22 cellular contexts compared by ENCODE assay signal in genomic region chr19:49856574-49857021, GRCh38. TPM values are rescaled to one million over a fixed set of nuclear protein-coding genes. Genes with fewer than 3 reads are reported as not detected.
DNase-seq lines count a peak whose midpoint lies in the region; ATAC-seq and TF ChIP-seq lines count a peak whose summit lies in the region.
"Had no signal": no experiment of that assay in that cellular context is flagged by ENCODE, and none has a peak within 500 bp of the region (broad histone marks: within the 10 kb centered on the region; RNA-seq: fewer than 3 reads in every experiment).

No MANE protein-coding gene starts in this region.

- H3K27ac Mint-ChIP-seq in WTC11 (no peak overlapping the region), nephron progenitor cell (peak overlapping the region; percentile 79)
- H3K27ac Mint-ChIP-seq: activated CD4-positive, alpha-beta memory T cell treated with anti-CD3 and anti-CD28 coated beads, Interleukin-2, amount 10 ng/mL, durations not matched to agents 7 days and 5 days; activated naive CD8-positive, alpha-beta T cell had no signal

- no peak for TF ChIP-seq EP300 in SK-N-SH (IDR thresholded peaks at IDR 0.05; ENCODE audit: borderline replicate concordance in 1 of 2, low read depth in 1 of 2, low read length in 1 of 2)

- DNase-seq in SK-N-SH (peak; percentile 36), H7 (peak; percentile 58), WTC11 (ENCODE audit: low spot score) (no peak), nephron progenitor cell (no peak), KG1 (lab: John Stamatoyannopoulos, UW) (no peak)
- DNase-seq: activated CD4-positive, alpha-beta memory T cell treated with anti-CD3 and anti-CD28 coated beads, Interleukin-2, amount 10 ng/mL, durations not matched to agents 7 days and 5 days; activated effector memory CD4-positive, alpha-beta T cell treated with Interleukin-2 at 50 U/mL for 16 hours; CD4-positive, alpha-beta memory T cell; dermis blood vessel endothelial cell; naive thymus-derived CD4-positive, alpha-beta T cell; NCI-H524; PC-9; small intestine; stimulated activated CD8-positive, alpha-beta memory T cell treated with anti-CD3 and anti-CD28 coated beads, Interleukin-4, amount 100 ng/mL, for 48 hours; transverse colon had no signal

- H3K9me3 ChIP-seq in SK-N-SH, result no peaks in the 10 kb centered on the region
- H3K9me3 ChIP-seq: ascending aorta, left lung, transverse colon had no signal

- no peak overlapping the region for H2AFZ ChIP-seq in SK-N-SH (ENCODE audit: low read depth)
- H2AFZ ChIP-seq: PC-9 had no signal

- H3F3A ChIP-seq in SK-N-SH (replicated peaks; ENCODE audit: insufficient read depth), result peaks cover 65% of the 10 kb centered on the region

- no peak overlapping the region for H3K9ac ChIP-seq in SK-N-SH

- WGBS in SK-N-SH (ENCODE audit: low lambda C conversion rate), result 89% methylated on average over 7 of the region's 18 CpGs

- H3K4me2 ChIP-seq in SK-N-SH, result no peak overlapping the region
- H3K4me2 ChIP-seq: PC-9 had no signal

- no peak overlapping the region for H3K4me3 Mint-ChIP-seq in WTC11
- no peak overlapping the region for H3K4me3 Mint-ChIP-seq in nephron progenitor cell
- H3K4me3 Mint-ChIP-seq: activated CD4-positive, alpha-beta memory T cell treated with anti-CD3 and anti-CD28 coated beads, Interleukin-2, amount 10 ng/mL, durations not matched to agents 7 days and 5 days; activated naive CD8-positive, alpha-beta T cell; CD4-positive, alpha-beta memory T cell; naive thymus-derived CD4-positive, alpha-beta T cell had no signal

- no peak overlapping the region; a peak in 1 of 4 replicates for H3K27ac ChIP-seq in SK-N-SH (ENCODE audit: low read depth in 2 of 2, low read length in 1 of 2)
- H3K27ac ChIP-seq: ascending aorta, left lung, PC-9, transverse colon had no signal

- H3K27me3 ChIP-seq in SK-N-SH (ENCODE audit: insufficient read depth) (no peaks in the 10 kb centered on the region), H7 (ENCODE audit: control insufficient read depth, insufficient read depth, low read length) (no peaks in the 10 kb centered on the region)
- H3K27me3 ChIP-seq: ascending aorta, transverse colon had no signal

- no peak for TF ChIP-seq RAD21 in SK-N-SH (IDR thresholded peaks at IDR 0.05; ENCODE audit: low read length)

- TF ChIP-seq CTCF in SK-N-SH (IDR thresholded peaks at IDR 0.05), result no peak
- TF ChIP-seq CTCF in WTC11 (IDR thresholded peaks at IDR 0.05), result no peak
- no peak for TF ChIP-seq CTCF in nephron progenitor cell (IDR thresholded peaks at IDR 0.05)

- H3K9me2 ChIP-seq in SK-N-SH, result no peaks in the 10 kb centered on the region

- ATAC-seq in SK-N-SH treated with all-trans-retinoic acid at 6 μM for 48 hours, result no peak
- ATAC-seq in WTC11, result no peak
- ATAC-seq in GM18505 (IDR thresholded peaks at IDR 0.05; ENCODE audit: unreplicated experiment), result no peak
- ATAC-seq in GM19397 (IDR thresholded peaks at IDR 0.05; ENCODE audit: unreplicated experiment), result no peak
- ATAC-seq: activated CD4-positive, CD25-positive, alpha-beta regulatory T cell treated with anti-CD3 and anti-CD28 coated beads, Interleukin-2, amount 50 U/mL, for 24 hours; left lung; naive thymus-derived CD4-positive, alpha-beta T cell had no signal

- CTCF ChIA-PET in SK-N-SH (lab: Yijun Ruan, JAX), result no interaction called here
- CTCF ChIA-PET in WTC11 (lab: Charles Lee), result no interaction called here

- H3K9me3 Mint-ChIP-seq in WTC11, result no peaks in the 10 kb centered on the region
- no peaks in the 10 kb centered on the region for H3K9me3 Mint-ChIP-seq in nephron progenitor cell
- H3K9me3 Mint-ChIP-seq: activated CD4-positive, alpha-beta memory T cell treated with anti-CD3 and anti-CD28 coated beads, Interleukin-2, amount 10 ng/mL, durations not matched to agents 7 days and 5 days had no signal

- H3K79me2 ChIP-seq in SK-N-SH (ENCODE audit: insufficient read depth), result peaks cover 37% of the 10 kb centered on the region

- H3K36me3 ChIP-seq in SK-N-SH (replicated peaks in 1 of 2; ENCODE audit: control insufficient read depth in 1 of 2, insufficient read depth in 2 of 2, low read length in 1 of 2) (peaks cover 17 to 44% of the 10 kb centered on the region in 2 experiments), H7 (replicated peaks; ENCODE audit: control insufficient read depth, insufficient read depth, low read length) (peaks cover 27% of the 10 kb centered on the region)

- peaks cover 71% of the 10 kb centered on the region for H4K20me1 ChIP-seq in SK-N-SH (ENCODE audit: insufficient read depth)

- peaks cover 23% of the 10 kb centered on the region for H3K4me1 Mint-ChIP-seq in WTC11
- peaks cover 26% of the 10 kb centered on the region for H3K4me1 Mint-ChIP-seq in nephron progenitor cell

- no peak for TF ChIP-seq POLR2A in GM18505 (IDR thresholded peaks at IDR 0.05; ENCODE audit: borderline replicate concordance, extremely low read depth, insufficient read depth, insufficient read length)

- POLR2A ChIA-PET in SK-N-SH (lab: Yijun Ruan, JAX), result no interaction called here
- POLR2A ChIA-PET in WTC11 (lab: Charles Lee), result interaction anchor here (1.1 kb wide), 1 partner anchor 9 kb away, joined by 3 read pairs; no protein-coding TSS in a partner anchor

- H3K36me3 Mint-ChIP-seq in WTC11 (peaks cover 28% of the 10 kb centered on the region), nephron progenitor cell (ENCODE audit: low read depth) (peaks cover 23% of the 10 kb centered on the region)
- H3K36me3 Mint-ChIP-seq: activated naive CD8-positive, alpha-beta T cell had no signal

- no peak overlapping the region for H3K4me3 ChIP-seq in SK-N-SH (ENCODE audit: low read depth in 2 of 2, low read length in 1 of 2)
- H3K4me3 ChIP-seq in H7 (ENCODE audit: insufficient read depth, low read depth, low read length), result no peak overlapping the region
- H3K4me3 ChIP-seq: ascending aorta, left lung, PC-9, transverse colon had no signal

- peaks cover 13 to 23% of the 10 kb centered on the region in 2 experiments; a peak in 3 of 4 replicates for H3K4me1 ChIP-seq in SK-N-SH (ENCODE audit: control insufficient read depth in 1 of 2, insufficient read depth in 2 of 2, low read depth in 1 of 2, low read length in 1 of 2)

- H3K27me3 Mint-ChIP-seq in WTC11 (ENCODE audit: low read depth) (peaks cover 3% of the 10 kb centered on the region; the same call in 1 of the 2 replicates), nephron progenitor cell (ENCODE audit: low read depth, poor library complexity) (no peaks in the 10 kb centered on the region)
- H3K27me3 Mint-ChIP-seq: activated naive CD8-positive, alpha-beta T cell; CD4-positive, alpha-beta memory T cell had no signal

TF ChIP-seq in SK-N-SH, 30 proteins besides CTCF, POLR2A, EP300 and RAD21:
- no peak for TF ChIP-seq GABPA (IDR thresholded peaks at IDR 0.05; ENCODE audit: low read depth)
- TF ChIP-seq JUND (IDR thresholded peaks at IDR 0.05), result peak; percentile 4; the same call in 1 of the 2 replicates
- TF ChIP-seq ELF1 (IDR thresholded peaks at IDR 0.05), result peak; percentile 24; the same call in 1 of the 2 replicates

TF ChIP-seq in WTC11, 78 proteins besides CTCF, POLR2A, EP300 and RAD21 (continues in another document):
- 0 out of 2 replicates have a peak, but pooled peaks have one; percentile 11 for TF ChIP-seq SMAD4 (CRISPR knock-in tag; IDR thresholded peaks at IDR 0.05)
- TF ChIP-seq CREB1 (CRISPR knock-in tag; IDR thresholded peaks at IDR 0.05), result no peak

RNA-seq across cellular contexts. Expression of gene PTOV1, which starts 5.6 kb away (rescaled TPM):
- 56.1 and 95.0 TPM in 2 replicates for polyA plus RNA-seq in SK-N-SH (2012; rRNA removed)
- polyA plus RNA-seq in SK-N-SH (2012; cell fraction: cytosol; rRNA removed), result 32.2 and 57.7 TPM in 2 replicates
- polyA plus RNA-seq in SK-N-SH (2012; cell fraction: nucleus; rRNA removed), result 272 and 289 TPM in 2 replicates
- total RNA-seq in H7 (2014; rRNA removed; shearing (Covaris generic)), result 205 and 219 TPM in 2 replicates
- 296 to 316 TPM (median 306 TPM) in 3 replicates for total RNA-seq in WTC11 (2021)

RNA-seq across cellular contexts. Expression of gene PNKP, which starts 10.8 kb away (rescaled TPM):
- 45.5 and 52.0 TPM in 2 replicates for polyA plus RNA-seq in SK-N-SH (2012; rRNA removed)
- 8.6 and 13.1 TPM in 2 replicates for polyA plus RNA-seq in SK-N-SH (2012; cell fraction: cytosol; rRNA removed)
- 317 and 404 TPM in 2 replicates for polyA plus RNA-seq in SK-N-SH (2012; cell fraction: nucleus; rRNA removed)
- 76.2 and 94.7 TPM in 2 replicates for total RNA-seq in H7 (2014; rRNA removed; shearing (Covaris generic))
- 133 to 146 TPM (median 142 TPM) in 3 replicates for total RNA-seq in WTC11 (2021)

RNA-seq across cellular contexts. Expression of gene AKT1S1, which starts 20.6 kb away (rescaled TPM):
- polyA plus RNA-seq in SK-N-SH (2012; rRNA removed), result 56.7 and 63.7 TPM in 2 replicates
- polyA plus RNA-seq in SK-N-SH (2012; cell fraction: cytosol; rRNA removed), result 37.5 and 51.2 TPM in 2 replicates
- 87.9 and 96.3 TPM in 2 replicates for polyA plus RNA-seq in SK-N-SH (2012; cell fraction: nucleus; rRNA removed)
- 7.2 and 12.9 TPM in 2 replicates for total RNA-seq in H7 (2014; rRNA removed; shearing (Covaris generic))
- total RNA-seq in WTC11 (2021), result 41.9 to 47.8 TPM (median 46.5 TPM) in 3 replicates

RNA-seq across cellular contexts. Expression of gene TBC1D17, which starts 20.9 kb away (rescaled TPM):
- 27.3 and 28.3 TPM in 2 replicates for polyA plus RNA-seq in SK-N-SH (2012; rRNA removed)
- polyA plus RNA-seq in SK-N-SH (2012; cell fraction: cytosol; rRNA removed), result 14.9 and 22.0 TPM in 2 replicates
- polyA plus RNA-seq in SK-N-SH (2012; cell fraction: nucleus; rRNA removed), result 76.2 and 78.9 TPM in 2 replicates
- 10.2 and 12.6 TPM in 2 replicates for total RNA-seq in H7 (2014; rRNA removed; shearing (Covaris generic))
- total RNA-seq in WTC11 (2021), result 44.4 to 52.8 TPM (median 46.7 TPM) in 3 replicates

RNA-seq across cellular contexts. Expression of gene MED25, which starts 38.5 kb away (rescaled TPM):
- 15.7 and 30.2 TPM in 2 replicates for polyA plus RNA-seq in SK-N-SH (2012; rRNA removed)
- polyA plus RNA-seq in SK-N-SH (2012; cell fraction: cytosol; rRNA removed), result 20.5 and 25.3 TPM in 2 replicates
- polyA plus RNA-seq in SK-N-SH (2012; cell fraction: nucleus; rRNA removed), result 105 and 119 TPM in 2 replicates
- total RNA-seq in H7 (2014; rRNA removed; shearing (Covaris generic)), result 49.3 and 53.5 TPM in 2 replicates
- 80.2 to 81.2 TPM (median 81.2 TPM) in 3 replicates for total RNA-seq in WTC11 (2021)

Comparison
In these comparisons a context has a peak if more than half of its experiments do, and no peak if none do; other contexts are left out.
1. DNase-seq: peak in SK-N-SH (single experiment) and H7 (single experiment); none in WTC11 (single experiment), nephron progenitor cell (single experiment) and KG1 (single experiment).